In the genomic region with DNA sequence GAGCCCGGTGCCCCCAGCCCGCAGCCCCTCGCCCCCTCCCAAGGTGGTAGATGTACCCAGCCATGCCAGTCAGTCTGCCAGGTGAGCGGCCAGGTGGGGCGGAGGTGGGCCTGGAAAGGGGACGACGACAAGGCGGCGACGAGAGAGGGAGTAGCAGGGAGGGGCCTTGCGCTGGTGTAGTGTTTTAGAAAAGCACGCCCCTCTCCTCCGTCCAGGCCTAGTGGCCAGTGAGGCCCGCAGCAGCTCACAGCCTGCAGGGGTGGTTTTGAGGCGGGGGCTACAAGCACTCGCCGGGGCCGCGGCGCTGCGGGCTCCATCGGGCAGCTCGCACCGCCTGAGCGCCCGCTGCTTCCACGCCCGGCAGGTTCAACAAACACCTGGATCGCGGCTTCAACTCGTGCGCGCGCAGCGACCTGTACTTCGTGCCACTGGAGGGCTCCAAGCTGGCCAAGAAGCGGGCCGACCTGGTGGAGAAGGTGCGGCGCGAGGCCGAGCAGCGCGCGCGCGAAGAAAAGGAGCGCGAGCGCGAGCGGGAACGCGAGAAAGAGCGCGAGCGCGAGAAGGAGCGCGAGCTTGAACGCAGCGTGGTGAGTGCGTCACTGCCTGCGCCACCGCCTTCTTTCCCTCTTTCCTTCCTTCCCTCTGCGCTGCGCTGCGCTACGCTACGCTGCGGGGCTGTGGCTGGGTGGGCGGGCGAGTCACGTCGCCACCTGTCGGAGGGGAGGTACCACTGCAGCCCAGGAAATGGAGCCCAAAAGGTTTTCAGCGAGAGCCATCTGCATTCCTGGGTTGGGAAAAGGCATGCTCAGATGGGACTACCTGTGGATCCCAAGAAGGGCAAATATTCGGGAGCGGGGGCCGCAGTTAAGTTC, we compare ENCODE assay signal across 1 cellular context.
TF ChIP-seq lines count a peak whose summit lies in the region.

No MANE protein-coding gene starts in this region.

TF ChIP-seq in K562, 482 proteins besides CTCF, POLR2A, EP300 and RAD21 (continued from another document and continues in another):
- TF ChIP-seq, protein P1, sequence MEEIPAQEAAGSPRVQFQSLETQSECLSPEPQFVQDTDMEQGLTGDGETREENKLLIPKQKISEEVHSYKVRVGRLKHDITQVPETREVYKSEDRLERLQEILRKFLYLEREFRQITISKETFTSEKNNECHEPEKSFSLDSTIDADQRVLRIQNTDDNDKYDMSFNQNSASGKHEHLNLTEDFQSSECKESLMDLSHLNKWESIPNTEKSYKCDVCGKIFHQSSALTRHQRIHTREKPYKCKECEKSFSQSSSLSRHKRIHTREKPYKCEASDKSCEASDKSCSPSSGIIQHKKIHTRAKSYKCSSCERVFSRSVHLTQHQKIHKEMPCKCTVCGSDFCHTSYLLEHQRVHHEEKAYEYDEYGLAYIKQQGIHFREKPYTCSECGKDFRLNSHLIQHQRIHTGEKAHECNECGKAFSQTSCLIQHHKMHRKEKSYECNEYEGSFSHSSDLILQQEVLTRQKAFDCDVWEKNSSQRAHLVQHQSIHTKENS (CRISPR knock-in tag; IDR thresholded peaks at IDR 0.05), result no peak
- TF ChIP-seq ZNF696 (CRISPR knock-in tag; conservative IDR thresholded peaks at IDR 0.05), result no peak
- TF ChIP-seq NEUROD1 (IDR thresholded peaks at IDR 0.05; ENCODE audit: borderline replicate concordance, low read depth, low read length, partially characterized antibody), result peak; percentile 70
- no peak for TF ChIP-seq ZNF311 (CRISPR knock-in tag; IDR thresholded peaks at IDR 0.05)
- TF ChIP-seq, protein P2, sequence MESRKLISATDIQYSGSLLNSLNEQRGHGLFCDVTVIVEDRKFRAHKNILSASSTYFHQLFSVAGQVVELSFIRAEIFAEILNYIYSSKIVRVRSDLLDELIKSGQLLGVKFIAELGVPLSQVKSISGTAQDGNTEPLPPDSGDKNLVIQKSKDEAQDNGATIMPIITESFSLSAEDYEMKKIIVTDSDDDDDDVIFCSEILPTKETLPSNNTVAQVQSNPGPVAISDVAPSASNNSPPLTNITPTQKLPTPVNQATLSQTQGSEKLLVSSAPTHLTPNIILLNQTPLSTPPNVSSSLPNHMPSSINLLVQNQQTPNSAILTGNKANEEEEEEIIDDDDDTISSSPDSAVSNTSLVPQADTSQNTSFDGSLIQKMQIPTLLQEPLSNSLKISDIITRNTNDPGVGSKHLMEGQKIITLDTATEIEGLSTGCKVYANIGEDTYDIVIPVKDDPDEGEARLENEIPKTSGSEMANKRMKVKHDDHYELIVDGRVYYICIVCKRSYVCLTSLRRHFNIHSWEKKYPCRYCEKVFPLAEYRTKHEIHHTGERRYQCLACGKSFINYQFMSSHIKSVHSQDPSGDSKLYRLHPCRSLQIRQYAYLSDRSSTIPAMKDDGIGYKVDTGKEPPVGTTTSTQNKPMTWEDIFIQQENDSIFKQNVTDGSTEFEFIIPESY (CRISPR knock-in tag; IDR thresholded peaks at IDR 0.05), result peak; percentile 73
- no peak; the same call in 1 of the 2 replicates for TF ChIP-seq HDAC8 (tag; IDR thresholded peaks at IDR 0.05)
- peak; percentile 43; the same call in 1 of the 2 replicates for TF ChIP-seq KHSRP (IDR thresholded peaks at IDR 0.05)
- TF ChIP-seq, protein P3, sequence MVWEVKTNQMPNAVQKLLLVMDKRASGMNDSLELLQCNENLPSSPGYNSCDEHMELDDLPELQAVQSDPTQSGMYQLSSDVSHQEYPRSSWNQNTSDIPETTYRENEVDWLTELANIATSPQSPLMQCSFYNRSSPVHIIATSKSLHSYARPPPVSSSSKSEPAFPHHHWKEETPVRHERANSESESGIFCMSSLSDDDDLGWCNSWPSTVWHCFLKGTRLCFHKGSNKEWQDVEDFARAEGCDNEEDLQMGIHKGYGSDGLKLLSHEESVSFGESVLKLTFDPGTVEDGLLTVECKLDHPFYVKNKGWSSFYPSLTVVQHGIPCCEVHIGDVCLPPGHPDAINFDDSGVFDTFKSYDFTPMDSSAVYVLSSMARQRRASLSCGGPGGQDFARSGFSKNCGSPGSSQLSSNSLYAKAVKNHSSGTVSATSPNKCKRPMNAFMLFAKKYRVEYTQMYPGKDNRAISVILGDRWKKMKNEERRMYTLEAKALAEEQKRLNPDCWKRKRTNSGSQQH (CRISPR knock-in tag; IDR thresholded peaks at IDR 0.05), result no peak
- TF ChIP-seq, protein P4, sequence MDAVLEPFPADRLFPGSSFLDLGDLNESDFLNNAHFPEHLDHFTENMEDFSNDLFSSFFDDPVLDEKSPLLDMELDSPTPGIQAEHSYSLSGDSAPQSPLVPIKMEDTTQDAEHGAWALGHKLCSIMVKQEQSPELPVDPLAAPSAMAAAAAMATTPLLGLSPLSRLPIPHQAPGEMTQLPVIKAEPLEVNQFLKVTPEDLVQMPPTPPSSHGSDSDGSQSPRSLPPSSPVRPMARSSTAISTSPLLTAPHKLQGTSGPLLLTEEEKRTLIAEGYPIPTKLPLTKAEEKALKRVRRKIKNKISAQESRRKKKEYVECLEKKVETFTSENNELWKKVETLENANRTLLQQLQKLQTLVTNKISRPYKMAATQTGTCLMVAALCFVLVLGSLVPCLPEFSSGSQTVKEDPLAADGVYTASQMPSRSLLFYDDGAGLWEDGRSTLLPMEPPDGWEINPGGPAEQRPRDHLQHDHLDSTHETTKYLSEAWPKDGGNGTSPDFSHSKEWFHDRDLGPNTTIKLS (IDR thresholded peaks at IDR 0.05; ENCODE audit: borderline replicate concordance, low read depth), result peak; percentile 73; the same call in 1 of the 2 replicates
- no peak for TF ChIP-seq HDAC2 (IDR thresholded peaks at IDR 0.05)
- TF ChIP-seq FOXM1 (IDR thresholded peaks at IDR 0.05; ENCODE audit: low read depth), result no peak
- TF ChIP-seq FOXM1 (CRISPR knock-in tag; IDR thresholded peaks at IDR 0.05; ENCODE audit: low read depth), result 0 out of 2 replicates have a peak, but pooled peaks have one; percentile 45
- TF ChIP-seq DPF2 (IDR thresholded peaks at IDR 0.05), result no peak
- no peak for TF ChIP-seq KLF6 (CRISPR knock-in tag; IDR thresholded peaks at IDR 0.05; ENCODE audit: borderline replicate concordance)
- TF ChIP-seq, protein P5, sequence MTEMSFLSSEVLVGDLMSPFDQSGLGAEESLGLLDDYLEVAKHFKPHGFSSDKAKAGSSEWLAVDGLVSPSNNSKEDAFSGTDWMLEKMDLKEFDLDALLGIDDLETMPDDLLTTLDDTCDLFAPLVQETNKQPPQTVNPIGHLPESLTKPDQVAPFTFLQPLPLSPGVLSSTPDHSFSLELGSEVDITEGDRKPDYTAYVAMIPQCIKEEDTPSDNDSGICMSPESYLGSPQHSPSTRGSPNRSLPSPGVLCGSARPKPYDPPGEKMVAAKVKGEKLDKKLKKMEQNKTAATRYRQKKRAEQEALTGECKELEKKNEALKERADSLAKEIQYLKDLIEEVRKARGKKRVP (CRISPR knock-in tag; IDR thresholded peaks at IDR 0.05), result no peak
- TF ChIP-seq ZNF76 (CRISPR knock-in tag; IDR thresholded peaks at IDR 0.05; ENCODE audit: borderline replicate concordance), result no peak
- TF ChIP-seq OTX1 (CRISPR knock-in tag; IDR thresholded peaks at IDR 0.05), result 0 out of 2 replicates have a peak, but pooled peaks have one; percentile 13
- TF ChIP-seq ZNF274 (IDR thresholded peaks at IDR 0.05; ENCODE audit: borderline replicate concordance, low read depth, low read length), result no peak
- no peak for TF ChIP-seq ZNF224 (CRISPR knock-in tag; IDR thresholded peaks at IDR 0.05)
- no peak for TF ChIP-seq ZNF197 (CRISPR knock-in tag; IDR thresholded peaks at IDR 0.05; ENCODE audit: low read depth)
- TF ChIP-seq, protein P6, sequence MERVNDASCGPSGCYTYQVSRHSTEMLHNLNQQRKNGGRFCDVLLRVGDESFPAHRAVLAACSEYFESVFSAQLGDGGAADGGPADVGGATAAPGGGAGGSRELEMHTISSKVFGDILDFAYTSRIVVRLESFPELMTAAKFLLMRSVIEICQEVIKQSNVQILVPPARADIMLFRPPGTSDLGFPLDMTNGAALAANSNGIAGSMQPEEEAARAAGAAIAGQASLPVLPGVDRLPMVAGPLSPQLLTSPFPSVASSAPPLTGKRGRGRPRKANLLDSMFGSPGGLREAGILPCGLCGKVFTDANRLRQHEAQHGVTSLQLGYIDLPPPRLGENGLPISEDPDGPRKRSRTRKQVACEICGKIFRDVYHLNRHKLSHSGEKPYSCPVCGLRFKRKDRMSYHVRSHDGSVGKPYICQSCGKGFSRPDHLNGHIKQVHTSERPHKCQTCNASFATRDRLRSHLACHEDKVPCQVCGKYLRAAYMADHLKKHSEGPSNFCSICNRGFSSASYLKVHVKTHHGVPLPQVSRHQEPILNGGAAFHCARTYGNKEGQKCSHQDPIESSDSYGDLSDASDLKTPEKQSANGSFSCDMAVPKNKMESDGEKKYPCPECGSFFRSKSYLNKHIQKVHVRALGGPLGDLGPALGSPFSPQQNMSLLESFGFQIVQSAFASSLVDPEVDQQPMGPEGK (CRISPR knock-in tag; IDR thresholded peaks at IDR 0.05; ENCODE audit: borderline replicate concordance), result no peak
- TF ChIP-seq, protein P7, sequence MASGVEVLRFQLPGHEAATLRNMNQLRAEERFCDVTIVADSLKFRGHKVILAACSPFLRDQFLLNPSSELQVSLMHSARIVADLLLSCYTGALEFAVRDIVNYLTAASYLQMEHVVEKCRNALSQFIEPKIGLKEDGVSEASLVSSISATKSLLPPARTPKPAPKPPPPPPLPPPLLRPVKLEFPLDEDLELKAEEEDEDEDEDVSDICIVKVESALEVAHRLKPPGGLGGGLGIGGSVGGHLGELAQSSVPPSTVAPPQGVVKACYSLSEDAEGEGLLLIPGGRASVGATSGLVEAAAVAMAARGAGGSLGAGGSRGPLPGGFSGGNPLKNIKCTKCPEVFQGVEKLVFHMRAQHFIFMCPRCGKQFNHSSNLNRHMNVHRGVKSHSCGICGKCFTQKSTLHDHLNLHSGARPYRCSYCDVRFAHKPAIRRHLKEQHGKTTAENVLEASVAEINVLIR (CRISPR knock-in tag; IDR thresholded peaks at IDR 0.05), result peak; percentile 84
- no peak for TF ChIP-seq ZNF586 (CRISPR knock-in tag; conservative IDR thresholded peaks at IDR 0.05)
- TF ChIP-seq, protein P8, sequence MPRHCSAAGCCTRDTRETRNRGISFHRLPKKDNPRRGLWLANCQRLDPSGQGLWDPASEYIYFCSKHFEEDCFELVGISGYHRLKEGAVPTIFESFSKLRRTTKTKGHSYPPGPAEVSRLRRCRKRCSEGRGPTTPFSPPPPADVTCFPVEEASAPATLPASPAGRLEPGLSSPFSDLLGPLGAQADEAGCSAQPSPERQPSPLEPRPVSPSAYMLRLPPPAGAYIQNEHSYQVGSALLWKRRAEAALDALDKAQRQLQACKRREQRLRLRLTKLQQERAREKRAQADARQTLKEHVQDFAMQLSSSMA (CRISPR knock-in tag; IDR thresholded peaks at IDR 0.05), result peak; percentile 72; the same call in 1 of the 2 replicates
- no peak for TF ChIP-seq IRF2 (CRISPR knock-in tag; IDR thresholded peaks at IDR 0.05)
- TF ChIP-seq ESRRA (IDR thresholded peaks at IDR 0.05; ENCODE audit: borderline replicate concordance, low read depth), result peak; percentile 75
- TF ChIP-seq, protein P9, sequence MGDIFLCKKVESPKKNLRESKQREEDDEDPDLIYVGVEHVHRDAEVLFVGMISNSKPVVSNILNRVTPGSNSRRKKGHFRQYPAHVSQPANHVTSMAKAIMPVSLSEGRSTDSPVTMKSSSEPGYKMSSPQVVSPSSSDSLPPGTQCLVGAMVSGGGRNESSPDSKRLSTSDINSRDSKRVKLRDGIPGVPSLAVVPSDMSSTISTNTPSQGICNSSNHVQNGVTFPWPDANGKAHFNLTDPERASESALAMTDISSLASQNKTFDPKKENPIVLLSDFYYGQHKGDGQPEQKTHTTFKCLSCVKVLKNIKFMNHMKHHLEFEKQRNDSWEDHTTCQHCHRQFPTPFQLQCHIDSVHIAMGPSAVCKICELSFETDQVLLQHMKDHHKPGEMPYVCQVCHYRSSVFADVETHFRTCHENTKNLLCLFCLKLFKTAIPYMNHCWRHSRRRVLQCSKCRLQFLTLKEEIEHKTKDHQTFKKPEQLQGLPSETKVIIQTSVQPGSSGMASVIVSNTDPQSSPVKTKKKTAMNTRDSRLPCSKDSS (IDR thresholded peaks at IDR 0.05; ENCODE audit: low read depth, partially characterized antibody), result no peak
- TF ChIP-seq MYBL2 (IDR thresholded peaks at IDR 0.05; ENCODE audit: low read depth), result no peak
- TF ChIP-seq MYBL2 (CRISPR knock-in tag; IDR thresholded peaks at IDR 0.05; ENCODE audit: borderline replicate concordance), result no peak
- no peak for TF ChIP-seq ZBTB8A (IDR thresholded peaks at IDR 0.05; ENCODE audit: partially characterized antibody)
- TF ChIP-seq LARP7 (IDR thresholded peaks at IDR 0.05), result no peak
- TF ChIP-seq RBM34 (IDR thresholded peaks at IDR 0.05; ENCODE audit: borderline replicate concordance, insufficient read depth, low read length), result no peak
- peak; percentile 64 for TF ChIP-seq POLR2H (tag; IDR thresholded peaks at IDR 0.05; ENCODE audit: low read depth)
- no peak for TF ChIP-seq CBFA2T3 (IDR thresholded peaks at IDR 0.05)
- no peak for TF ChIP-seq ZFP36 (IDR thresholded peaks at IDR 0.05; ENCODE audit: low read depth, low read length, partially characterized antibody)
- TF ChIP-seq HCFC1 (IDR thresholded peaks at IDR 0.05; ENCODE audit: low read depth, low read length), result peak; percentile 84
- TF ChIP-seq, protein P10, sequence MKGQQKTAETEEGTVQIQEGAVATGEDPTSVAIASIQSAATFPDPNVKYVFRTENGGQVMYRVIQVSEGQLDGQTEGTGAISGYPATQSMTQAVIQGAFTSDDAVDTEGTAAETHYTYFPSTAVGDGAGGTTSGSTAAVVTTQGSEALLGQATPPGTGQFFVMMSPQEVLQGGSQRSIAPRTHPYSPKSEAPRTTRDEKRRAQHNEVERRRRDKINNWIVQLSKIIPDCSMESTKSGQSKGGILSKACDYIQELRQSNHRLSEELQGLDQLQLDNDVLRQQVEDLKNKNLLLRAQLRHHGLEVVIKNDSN (CRISPR knock-in tag; IDR thresholded peaks at IDR 0.05), result peak; percentile 33; the same call in 1 of the 2 replicates
- TF ChIP-seq, protein P11, sequence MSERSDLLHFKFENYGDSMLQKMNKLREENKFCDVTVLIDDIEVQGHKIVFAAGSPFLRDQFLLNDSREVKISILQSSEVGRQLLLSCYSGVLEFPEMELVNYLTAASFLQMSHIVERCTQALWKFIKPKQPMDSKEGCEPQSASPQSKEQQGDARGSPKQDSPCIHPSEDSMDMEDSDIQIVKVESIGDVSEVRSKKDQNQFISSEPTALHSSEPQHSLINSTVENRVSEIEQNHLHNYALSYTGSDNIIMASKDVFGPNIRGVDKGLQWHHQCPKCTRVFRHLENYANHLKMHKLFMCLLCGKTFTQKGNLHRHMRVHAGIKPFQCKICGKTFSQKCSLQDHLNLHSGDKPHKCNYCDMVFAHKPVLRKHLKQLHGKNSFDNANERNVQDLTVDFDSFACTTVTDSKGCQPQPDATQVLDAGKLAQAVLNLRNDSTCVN (CRISPR knock-in tag; IDR thresholded peaks at IDR 0.05), result no peak
- TF ChIP-seq RFX7 (CRISPR knock-in tag; IDR thresholded peaks at IDR 0.05), result no peak
- TF ChIP-seq, protein P12, sequence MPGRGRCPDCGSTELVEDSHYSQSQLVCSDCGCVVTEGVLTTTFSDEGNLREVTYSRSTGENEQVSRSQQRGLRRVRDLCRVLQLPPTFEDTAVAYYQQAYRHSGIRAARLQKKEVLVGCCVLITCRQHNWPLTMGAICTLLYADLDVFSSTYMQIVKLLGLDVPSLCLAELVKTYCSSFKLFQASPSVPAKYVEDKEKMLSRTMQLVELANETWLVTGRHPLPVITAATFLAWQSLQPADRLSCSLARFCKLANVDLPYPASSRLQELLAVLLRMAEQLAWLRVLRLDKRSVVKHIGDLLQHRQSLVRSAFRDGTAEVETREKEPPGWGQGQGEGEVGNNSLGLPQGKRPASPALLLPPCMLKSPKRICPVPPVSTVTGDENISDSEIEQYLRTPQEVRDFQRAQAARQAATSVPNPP (IDR thresholded peaks at IDR 0.05; ENCODE audit: borderline replicate concordance, insufficient read depth, insufficient read length), result no peak
- TF ChIP-seq, protein P13, sequence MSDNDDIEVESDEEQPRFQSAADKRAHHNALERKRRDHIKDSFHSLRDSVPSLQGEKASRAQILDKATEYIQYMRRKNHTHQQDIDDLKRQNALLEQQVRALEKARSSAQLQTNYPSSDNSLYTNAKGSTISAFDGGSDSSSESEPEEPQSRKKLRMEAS (CRISPR knock-in tag; IDR thresholded peaks at IDR 0.05), result peak; percentile 92
- peak in 1 of 2 experiments; percentile 60; a peak in 1 of 4 replicates for TF ChIP-seq TBL1XR1 (IDR thresholded peaks at IDR 0.05; ENCODE audit: low read length in 2 of 2)
